ENCODE assay signal across 8 cellular contexts in the genomic region with DNA sequence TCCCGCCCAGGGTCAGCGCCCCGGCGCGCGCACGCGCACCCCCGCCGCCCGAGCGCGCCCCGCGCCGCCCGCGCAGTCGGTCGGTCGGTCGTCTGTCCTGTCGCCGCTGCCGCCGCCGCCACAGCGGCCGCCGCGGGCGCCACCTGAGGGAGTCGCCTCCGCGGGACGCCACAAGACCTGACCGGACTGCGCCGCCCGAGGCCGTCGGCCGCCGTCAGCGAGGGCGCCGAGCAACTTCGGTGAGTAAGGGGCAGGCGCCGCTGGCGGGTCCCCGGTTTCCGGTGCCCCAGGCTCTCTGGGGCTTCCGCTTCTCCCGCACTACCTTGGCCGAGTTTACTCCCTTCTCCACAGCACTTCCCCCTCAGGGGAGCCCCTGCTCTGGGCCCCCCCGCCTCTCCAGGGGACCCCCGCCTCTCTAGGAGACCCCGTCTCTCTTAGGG. TPM values are rescaled to one million over a fixed set of nuclear protein-coding genes. Genes with fewer than 3 reads are reported as not detected.
A peak's percentile ranks its signal among the peaks of the same experiment; 100 is the strongest.
DNase-seq lines count a peak whose midpoint lies in the region; ATAC-seq, FAIRE-seq and TF ChIP-seq lines count a peak whose summit lies in the region.

No MANE protein-coding gene starts in this region.

- peaks cover 6 to 23% (median 9%) of the 10 kb centered on the region in 3 donors for H3K4me1 ChIP-seq in pancreas

- H3K9me3 ChIP-seq in pancreas: no peaks in the 10 kb centered on the region

- peak overlapping the region; percentile 61 to 79 (median 71) for H3K27ac ChIP-seq in pancreas

- DNase-seq in SIG-M5 treated with dmso at 0.1 percent for 504 hours (lab: John Stamatoyannopoulos, UW; ENCODE audit: unreplicated experiment) (peak; percentile 47), SIG-M5 (lab: John Stamatoyannopoulos, UW) (no peak), erythroblast (lab: John Stamatoyannopoulos, UW) (no peak), pancreas (peak in 2 of 6 donors; percentile 42 to 86), NCI-H1417 treated with DMSO at 0.1 percent for 48 hours (lab: John Stamatoyannopoulos, UW) (no peak)

- WGBS in pancreas, 2 donors: 0% methylated on average over 47 to 59 of the region's 59 CpGs

- ATAC-seq in HG03378 (IDR thresholded peaks at IDR 0.05; ENCODE audit: unreplicated experiment): peak; percentile 1
- ATAC-seq in activated CD4-positive, CD25-positive, alpha-beta regulatory T cell treated with anti-CD3 and anti-CD28 coated beads, Interleukin-2, amount 50 U/mL, for 24 hours: peak; percentile 16 to 22
- ATAC-seq in pancreas: peak in 1 of 4 donors; percentile 2
- ATAC-seq in GM21367 (IDR thresholded peaks at IDR 0.05; ENCODE audit: unreplicated experiment): no peak

- H3K27me3 ChIP-seq in pancreas: no peaks in the 10 kb centered on the region

- no peaks in the 10 kb centered on the region for H3K36me3 ChIP-seq in pancreas

- intact Hi-C loops in pancreas (cut with DNase I): no loop called here

- FAIRE-seq in pancreas (lab: Jason Lieb, UNC): no peak

- no peak for TF ChIP-seq CTCF in pancreas (IDR thresholded peaks at IDR 0.05)

- peak; percentile 42 for TF ChIP-seq POLR2A in erythroblast (IDR thresholded peaks at IDR 0.05; ENCODE audit: low read length)

- H3K4me3 ChIP-seq in pancreas: peak overlapping the region; percentile 67 to 96 (median 80)

RNA-seq across cellular contexts. Expression of a gene that starts 19.6 kb away (rescaled TPM):
- 10 to 100 TPM; 31.4 to 51.8 (median 41.8) TPM for total RNA-seq in pancreas
- polyA plus RNA-seq in pancreas: 10 to 100 TPM; 11.9 to 13.1 TPM
